8 cellular contexts compared by ENCODE assay signal in genomic region chr10:96090463-96090800, GRCh38. TPM values are rescaled to one million over a fixed set of nuclear protein-coding genes. Genes with fewer than 3 reads are reported as not detected.
DNase-seq lines count a peak whose midpoint lies in the region; ATAC-seq and TF ChIP-seq lines count a peak whose summit lies in the region.

No MANE protein-coding gene starts in this region.

- H3K36me3 ChIP-seq in Caco-2 (ENCODE audit: control insufficient read depth, insufficient read depth, low read length), result no peaks in the 10 kb centered on the region
- H3K36me3 ChIP-seq in OCI-LY3 (replicated peaks; ENCODE audit: low read depth, low read length), result no peaks in the 10 kb centered on the region
- H3K36me3 ChIP-seq in prostate gland, result no peaks in the 10 kb centered on the region
- no peaks in the 10 kb centered on the region for H3K36me3 ChIP-seq in endodermal cell (ENCODE audit: control insufficient read depth, insufficient read depth, low read length)

- intact Hi-C loops in Caco-2 (cut with micrococcal nuclease; ENCODE audit: unreplicated experiment), result loop anchor here (1.0 kb wide), 2 partner anchors 28 to 34 kb away; no protein-coding TSS in a partner anchor
- intact Hi-C loops in dendritic cell treated with granulocyte-macrophage colony-stimulating factor and Interleukin-4, amounts not matched to agents 40 ng/mL and 50 ng/mL, for 4 days (cut with micrococcal nuclease), result loop anchor here (1.0 kb wide), 1 partner anchor 40 kb away; the partner anchor contains the start of gene ZNF518A
- intact Hi-C loops in prostate gland (cut with DNase I), result loop anchor here (1.0 kb wide), 1 partner anchor 39 kb away; no protein-coding TSS in a partner anchor

- H2AFZ ChIP-seq in OCI-LY3 (ENCODE audit: low read depth, low read length), result no peak overlapping the region

- H3K4me3 Mint-ChIP-seq in Caco-2 (ENCODE audit: unreplicated experiment) (peak overlapping the region; percentile 90), endodermal cell (no peak overlapping the region)
- H3K4me3 Mint-ChIP-seq in dendritic cell treated with granulocyte-macrophage colony-stimulating factor and Interleukin-4, amounts not matched to agents 40 ng/mL and 50 ng/mL, for 4 days, result peak overlapping the region; percentile 81

- H3K4me1 ChIP-seq in Caco-2, result peaks cover 21% of the 10 kb centered on the region
- H3K4me1 ChIP-seq in OCI-LY3 (ENCODE audit: low read length), result peaks cover 12% of the 10 kb centered on the region
- H3K4me1 ChIP-seq in prostate gland (replicated peaks), result no peaks in the 10 kb centered on the region
- no peaks in the 10 kb centered on the region for H3K4me1 ChIP-seq in endodermal cell (ENCODE audit: control insufficient read depth, insufficient read depth, low read length)

- CTCF ChIA-PET in Caco-2 (lab: Charles Lee), result interaction anchor here (2.2 kb wide), 1 partner anchor 40 kb away, joined by 19 read pairs; the partner anchor contains the start of gene ZNF518A

- peaks cover 15% of the 10 kb centered on the region for H3K36me3 Mint-ChIP-seq in Caco-2 (ENCODE audit: insufficient read depth, unreplicated experiment)
- H3K36me3 Mint-ChIP-seq in dendritic cell treated with granulocyte-macrophage colony-stimulating factor and Interleukin-4, amounts not matched to agents 40 ng/mL and 50 ng/mL, for 4 days (ENCODE audit: low read depth), result peaks cover 10% of the 10 kb centered on the region
- no peaks in the 10 kb centered on the region for H3K36me3 Mint-ChIP-seq in endodermal cell (ENCODE audit: low read depth)

- peak overlapping the region; percentile 98 for H3K27ac Mint-ChIP-seq in Caco-2 (ENCODE audit: unreplicated experiment)
- H3K27ac Mint-ChIP-seq in dendritic cell treated with granulocyte-macrophage colony-stimulating factor and Interleukin-4, amounts not matched to agents 40 ng/mL and 50 ng/mL, for 4 days, result peak overlapping the region; percentile 98
- no peak overlapping the region for H3K27ac Mint-ChIP-seq in endodermal cell

- DNase-seq in Caco-2, result no peak
- no peak for DNase-seq in prostate gland (ENCODE audit: low spot score)
- DNase-seq in left lobe of liver (ENCODE audit: low spot score), result no peak
- no peak for DNase-seq in SW 1271 (lab: John Stamatoyannopoulos, UW)
- DNase-seq in putamen (ENCODE audit: low spot score), result no peak
- DNase-seq in endodermal cell, result no peak

- no peak for ATAC-seq in left lobe of liver

- H3K9me3 ChIP-seq in Caco-2 (no peaks in the 10 kb centered on the region), OCI-LY3 (ENCODE audit: insufficient read depth, low read length) (no peaks in the 10 kb centered on the region), prostate gland (no peaks in the 10 kb centered on the region), endodermal cell (ENCODE audit: control insufficient read depth, low read length) (no peaks in the 10 kb centered on the region)

- H3K27me3 ChIP-seq in Caco-2 (replicated peaks; ENCODE audit: control insufficient read depth, insufficient read depth, low read length) (no peaks in the 10 kb centered on the region), OCI-LY3 (ENCODE audit: low read depth, low read length) (no peaks in the 10 kb centered on the region), prostate gland (replicated peaks; ENCODE audit: insufficient read depth) (peaks cover 3% of the 10 kb centered on the region), endodermal cell (ENCODE audit: control insufficient read depth, insufficient read depth, low read length, poor library complexity, severe bottlenecking) (no peaks in the 10 kb centered on the region)

- H3K27me3 Mint-ChIP-seq in Caco-2 (ENCODE audit: insufficient read depth, unreplicated experiment), result peaks cover 6% of the 10 kb centered on the region
- peaks cover 32% of the 10 kb centered on the region for H3K27me3 Mint-ChIP-seq in dendritic cell treated with granulocyte-macrophage colony-stimulating factor and Interleukin-4, amounts not matched to agents 40 ng/mL and 50 ng/mL, for 4 days
- H3K27me3 Mint-ChIP-seq in endodermal cell (ENCODE audit: insufficient read depth), result peaks cover 5% of the 10 kb centered on the region

- POLR2A ChIA-PET in Caco-2 (lab: Charles Lee), result interaction anchor here (0.5 to 2.3 kb wide), 4 partner anchors 39 to 194 kb away, joined by 4 to 90 read pairs (median 8); partner anchors contain the start of genes CCNJ and ZNF518A

- H3K9me3 Mint-ChIP-seq in Caco-2 (ENCODE audit: unreplicated experiment), result no peaks in the 10 kb centered on the region
- H3K9me3 Mint-ChIP-seq in dendritic cell treated with granulocyte-macrophage colony-stimulating factor and Interleukin-4, amounts not matched to agents 40 ng/mL and 50 ng/mL, for 4 days, result peaks cover 12% of the 10 kb centered on the region
- H3K9me3 Mint-ChIP-seq in endodermal cell, result no peaks in the 10 kb centered on the region

- no peaks in the 10 kb centered on the region for H3K79me2 ChIP-seq in OCI-LY3 (ENCODE audit: low read length)

- no peaks in the 10 kb centered on the region for H4K20me1 ChIP-seq in OCI-LY3 (ENCODE audit: insufficient read depth, low read length)

- no peaks in the 10 kb centered on the region for H3K4me1 Mint-ChIP-seq in Caco-2 (ENCODE audit: low read depth, unreplicated experiment)
- no peaks in the 10 kb centered on the region for H3K4me1 Mint-ChIP-seq in dendritic cell treated with granulocyte-macrophage colony-stimulating factor and Interleukin-4, amounts not matched to agents 40 ng/mL and 50 ng/mL, for 4 days (ENCODE audit: low read depth)
- no peaks in the 10 kb centered on the region for H3K4me1 Mint-ChIP-seq in endodermal cell

- H3K4me2 ChIP-seq in OCI-LY3 (ENCODE audit: low read length), result peak overlapping the region; percentile 78

- H3K27ac ChIP-seq in OCI-LY3 (ENCODE audit: low read length), result peak overlapping the region; percentile 93
- peak overlapping the region; percentile 86 to 92 for H3K27ac ChIP-seq in prostate gland
- H3K27ac ChIP-seq in endodermal cell (ENCODE audit: low read depth, low read length), result no peak overlapping the region

- H3K9ac ChIP-seq in OCI-LY3 (ENCODE audit: low read length), result peak overlapping the region; percentile 94
- H3K9ac ChIP-seq in endodermal cell (ENCODE audit: extremely low read depth, low read length, poor library complexity, severe bottlenecking), result no peak overlapping the region

- TF ChIP-seq CTCF in Caco-2 (IDR thresholded peaks at IDR 0.05; ENCODE audit: insufficient read depth in 1 of 2, low read depth in 1 of 2, low read length in 1 of 2, severe bottlenecking in 1 of 2, unreplicated experiment in 1 of 2) (no peak), OCI-LY3 (IDR thresholded peaks at IDR 0.05; ENCODE audit: low read depth, low read length) (no peak), prostate gland (IDR thresholded peaks at IDR 0.05) (no peak), endodermal cell (conservative IDR thresholded peaks at IDR 0.05) (no peak)

- no peak for TF ChIP-seq POLR2A in prostate gland (IDR thresholded peaks at IDR 0.05)

- H3K4me3 ChIP-seq in Caco-2 (ENCODE audit: low read depth, low read length) (peak overlapping the region; percentile 75), OCI-LY3 (ENCODE audit: low read length) (peak overlapping the region; percentile 87), prostate gland (peak overlapping the region; percentile 67 to 69), endodermal cell (ENCODE audit: low read length) (no peak overlapping the region)

- 82% methylated on average over 9 of the region's 9 CpGs for WGBS in prostate gland
- 93 to 94% methylated on average over 7 to 9 of the region's 9 CpGs for WGBS in endodermal cell (ENCODE audit: insufficient coverage in 1 of 2, insufficient read length in 1 of 2), 2 experiments

- TSS peak; percentile 93 for BruUV-seq in Caco-2 (replicated peaks; lab: Mats Ljungman, UMichigan)

RNA-seq across cellular contexts. Expression of gene ZNF518A, which starts 39.7 kb away (rescaled TPM):
- total RNA-seq in Caco-2 (2022) (47.2 TPM in 2 replicates), prostate gland (10 to 100 TPM; 23.0 to 42.4 TPM), left lobe of liver (8.7 TPM), endodermal cell (10 to 100 TPM; 43.3 to 45.7 TPM)
- 21.4 TPM for polyA plus RNA-seq in endodermal cell (2013, experiment 1 of 2)
- 22.1 TPM for polyA plus RNA-seq in endodermal cell (2013, experiment 2 of 2)

RNA-seq across cellular contexts. Expression of gene CCNJ, which starts 47.0 kb away (rescaled TPM):
- total RNA-seq in Caco-2 (2022) (22.2 and 23.5 TPM in 2 replicates), prostate gland (1 to 10 TPM; 6.3 to 7.5 TPM), left lobe of liver (1.7 TPM), endodermal cell (10 to 100 TPM; 24.4 to 25.7 TPM)
- polyA plus RNA-seq in endodermal cell (2013, experiment 1 of 2), result 48.8 TPM
- 45.8 TPM for polyA plus RNA-seq in endodermal cell (2013, experiment 2 of 2)
